In genomic region chr7:84912993-84913635, GRCh38 we compare ENCODE assay signal across 1 cellular context.
TF ChIP-seq lines count a peak whose summit lies in the region.

No MANE protein-coding gene starts in this region.

TF ChIP-seq in K562, 482 proteins besides CTCF, POLR2A, EP300 and RAD21 (continued from another document and continues in another):
- TF ChIP-seq RNF219 (CRISPR knock-in tag; IDR thresholded peaks at IDR 0.05) (0 out of 2 replicates have a peak, but pooled peaks have one; percentile 57), EP400 (IDR thresholded peaks at IDR 0.05) (no peak), OTX1 (CRISPR knock-in tag; IDR thresholded peaks at IDR 0.05) (no peak), TEAD4 (IDR thresholded peaks at IDR 0.05; ENCODE audit: low read length) (peak; percentile 81), TEAD4 (CRISPR knock-in tag; IDR thresholded peaks at IDR 0.05; ENCODE audit: borderline replicate concordance) (no peak), ZNF444 (CRISPR knock-in tag; IDR thresholded peaks at IDR 0.05) (peak; percentile 74), NCOR1 (IDR thresholded peaks at IDR 0.05) (peak; percentile 65), ZNF583 (CRISPR knock-in tag; IDR thresholded peaks at IDR 0.05) (peak; percentile 92), EHMT2 (IDR thresholded peaks at IDR 0.05) (no peak), STAG1 (CRISPR knock-in tag; IDR thresholded peaks at IDR 0.05; ENCODE audit: borderline replicate concordance) (no peak), PCBP2 (IDR thresholded peaks at IDR 0.05; ENCODE audit: low read depth, low read length, poor library complexity, severe bottlenecking) (no peak), MECOM (CRISPR knock-in tag; IDR thresholded peaks at IDR 0.05) (peak; percentile 94), TFAP4 (CRISPR knock-in tag; IDR thresholded peaks at IDR 0.05; ENCODE audit: borderline replicate concordance) (no peak), NFXL1 (CRISPR knock-in tag; IDR thresholded peaks at IDR 0.05) (peak; percentile 81), ZNF133 (CRISPR knock-in tag; IDR thresholded peaks at IDR 0.05) (no peak), POLR2G (IDR thresholded peaks at IDR 0.05; ENCODE audit: low read depth, low read length) (no peak), TSC22D4 (tag; IDR thresholded peaks at IDR 0.05) (no peak), ZNF518B (CRISPR knock-in tag; IDR thresholded peaks at IDR 0.05) (no peak), CTBP1 (IDR thresholded peaks at IDR 0.05; ENCODE audit: borderline replicate concordance) (0 out of 2 replicates have a peak, but pooled peaks have one; percentile 28), PRPF4 (IDR thresholded peaks at IDR 0.05; ENCODE audit: insufficient read depth, low read depth, low read length, poor library complexity, severe bottlenecking) (no peak), HDAC6 (IDR thresholded peaks at IDR 0.05; ENCODE audit: low read depth, low read length) (no peak), MLX (CRISPR knock-in tag; conservative IDR thresholded peaks at IDR 0.05) (no peak), ZHX1 (conservative IDR thresholded peaks at IDR 0.05; ENCODE audit: low read length) (no peak), ZNF239 (CRISPR knock-in tag; IDR thresholded peaks at IDR 0.05) (peak; percentile 77; the same call in 1 of the 2 replicates), SMARCA4 (IDR thresholded peaks at IDR 0.05) (peak; percentile 41), BRD9 (IDR thresholded peaks at IDR 0.05; ENCODE audit: low read depth, partially characterized antibody) (no peak), FOXP4 (CRISPR knock-in tag; IDR thresholded peaks at IDR 0.05; ENCODE audit: borderline replicate concordance) (no peak), SPI1 (IDR thresholded peaks at IDR 0.05; ENCODE audit: borderline replicate concordance, low read depth, low read length) (no peak), ARID2 (IDR thresholded peaks at IDR 0.05) (no peak), DDX20 (tag; IDR thresholded peaks at IDR 0.05; ENCODE audit: low read depth) (peak; percentile 89), TBP (optimal IDR thresholded peaks at IDR 0.05; ENCODE audit: low read depth, low read length) (no peak), ZNF217 (CRISPR knock-in tag; IDR thresholded peaks at IDR 0.05) (no peak), HLTF (IDR thresholded peaks at IDR 0.05) (no peak)
- TF ChIP-seq, protein P1, sequence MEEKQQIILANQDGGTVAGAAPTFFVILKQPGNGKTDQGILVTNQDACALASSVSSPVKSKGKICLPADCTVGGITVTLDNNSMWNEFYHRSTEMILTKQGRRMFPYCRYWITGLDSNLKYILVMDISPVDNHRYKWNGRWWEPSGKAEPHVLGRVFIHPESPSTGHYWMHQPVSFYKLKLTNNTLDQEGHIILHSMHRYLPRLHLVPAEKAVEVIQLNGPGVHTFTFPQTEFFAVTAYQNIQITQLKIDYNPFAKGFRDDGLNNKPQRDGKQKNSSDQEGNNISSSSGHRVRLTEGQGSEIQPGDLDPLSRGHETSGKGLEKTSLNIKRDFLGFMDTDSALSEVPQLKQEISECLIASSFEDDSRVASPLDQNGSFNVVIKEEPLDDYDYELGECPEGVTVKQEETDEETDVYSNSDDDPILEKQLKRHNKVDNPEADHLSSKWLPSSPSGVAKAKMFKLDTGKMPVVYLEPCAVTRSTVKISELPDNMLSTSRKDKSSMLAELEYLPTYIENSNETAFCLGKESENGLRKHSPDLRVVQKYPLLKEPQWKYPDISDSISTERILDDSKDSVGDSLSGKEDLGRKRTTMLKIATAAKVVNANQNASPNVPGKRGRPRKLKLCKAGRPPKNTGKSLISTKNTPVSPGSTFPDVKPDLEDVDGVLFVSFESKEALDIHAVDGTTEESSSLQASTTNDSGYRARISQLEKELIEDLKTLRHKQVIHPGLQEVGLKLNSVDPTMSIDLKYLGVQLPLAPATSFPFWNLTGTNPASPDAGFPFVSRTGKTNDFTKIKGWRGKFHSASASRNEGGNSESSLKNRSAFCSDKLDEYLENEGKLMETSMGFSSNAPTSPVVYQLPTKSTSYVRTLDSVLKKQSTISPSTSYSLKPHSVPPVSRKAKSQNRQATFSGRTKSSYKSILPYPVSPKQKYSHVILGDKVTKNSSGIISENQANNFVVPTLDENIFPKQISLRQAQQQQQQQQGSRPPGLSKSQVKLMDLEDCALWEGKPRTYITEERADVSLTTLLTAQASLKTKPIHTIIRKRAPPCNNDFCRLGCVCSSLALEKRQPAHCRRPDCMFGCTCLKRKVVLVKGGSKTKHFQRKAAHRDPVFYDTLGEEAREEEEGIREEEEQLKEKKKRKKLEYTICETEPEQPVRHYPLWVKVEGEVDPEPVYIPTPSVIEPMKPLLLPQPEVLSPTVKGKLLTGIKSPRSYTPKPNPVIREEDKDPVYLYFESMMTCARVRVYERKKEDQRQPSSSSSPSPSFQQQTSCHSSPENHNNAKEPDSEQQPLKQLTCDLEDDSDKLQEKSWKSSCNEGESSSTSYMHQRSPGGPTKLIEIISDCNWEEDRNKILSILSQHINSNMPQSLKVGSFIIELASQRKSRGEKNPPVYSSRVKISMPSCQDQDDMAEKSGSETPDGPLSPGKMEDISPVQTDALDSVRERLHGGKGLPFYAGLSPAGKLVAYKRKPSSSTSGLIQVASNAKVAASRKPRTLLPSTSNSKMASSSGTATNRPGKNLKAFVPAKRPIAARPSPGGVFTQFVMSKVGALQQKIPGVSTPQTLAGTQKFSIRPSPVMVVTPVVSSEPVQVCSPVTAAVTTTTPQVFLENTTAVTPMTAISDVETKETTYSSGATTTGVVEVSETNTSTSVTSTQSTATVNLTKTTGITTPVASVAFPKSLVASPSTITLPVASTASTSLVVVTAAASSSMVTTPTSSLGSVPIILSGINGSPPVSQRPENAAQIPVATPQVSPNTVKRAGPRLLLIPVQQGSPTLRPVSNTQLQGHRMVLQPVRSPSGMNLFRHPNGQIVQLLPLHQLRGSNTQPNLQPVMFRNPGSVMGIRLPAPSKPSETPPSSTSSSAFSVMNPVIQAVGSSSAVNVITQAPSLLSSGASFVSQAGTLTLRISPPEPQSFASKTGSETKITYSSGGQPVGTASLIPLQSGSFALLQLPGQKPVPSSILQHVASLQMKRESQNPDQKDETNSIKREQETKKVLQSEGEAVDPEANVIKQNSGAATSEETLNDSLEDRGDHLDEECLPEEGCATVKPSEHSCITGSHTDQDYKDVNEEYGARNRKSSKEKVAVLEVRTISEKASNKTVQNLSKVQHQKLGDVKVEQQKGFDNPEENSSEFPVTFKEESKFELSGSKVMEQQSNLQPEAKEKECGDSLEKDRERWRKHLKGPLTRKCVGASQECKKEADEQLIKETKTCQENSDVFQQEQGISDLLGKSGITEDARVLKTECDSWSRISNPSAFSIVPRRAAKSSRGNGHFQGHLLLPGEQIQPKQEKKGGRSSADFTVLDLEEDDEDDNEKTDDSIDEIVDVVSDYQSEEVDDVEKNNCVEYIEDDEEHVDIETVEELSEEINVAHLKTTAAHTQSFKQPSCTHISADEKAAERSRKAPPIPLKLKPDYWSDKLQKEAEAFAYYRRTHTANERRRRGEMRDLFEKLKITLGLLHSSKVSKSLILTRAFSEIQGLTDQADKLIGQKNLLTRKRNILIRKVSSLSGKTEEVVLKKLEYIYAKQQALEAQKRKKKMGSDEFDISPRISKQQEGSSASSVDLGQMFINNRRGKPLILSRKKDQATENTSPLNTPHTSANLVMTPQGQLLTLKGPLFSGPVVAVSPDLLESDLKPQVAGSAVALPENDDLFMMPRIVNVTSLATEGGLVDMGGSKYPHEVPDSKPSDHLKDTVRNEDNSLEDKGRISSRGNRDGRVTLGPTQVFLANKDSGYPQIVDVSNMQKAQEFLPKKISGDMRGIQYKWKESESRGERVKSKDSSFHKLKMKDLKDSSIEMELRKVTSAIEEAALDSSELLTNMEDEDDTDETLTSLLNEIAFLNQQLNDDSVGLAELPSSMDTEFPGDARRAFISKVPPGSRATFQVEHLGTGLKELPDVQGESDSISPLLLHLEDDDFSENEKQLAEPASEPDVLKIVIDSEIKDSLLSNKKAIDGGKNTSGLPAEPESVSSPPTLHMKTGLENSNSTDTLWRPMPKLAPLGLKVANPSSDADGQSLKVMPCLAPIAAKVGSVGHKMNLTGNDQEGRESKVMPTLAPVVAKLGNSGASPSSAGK (IDR thresholded peaks at IDR 0.05), result 0 out of 2 replicates have a peak, but pooled peaks have one; percentile 19
- TF ChIP-seq, protein P2, sequence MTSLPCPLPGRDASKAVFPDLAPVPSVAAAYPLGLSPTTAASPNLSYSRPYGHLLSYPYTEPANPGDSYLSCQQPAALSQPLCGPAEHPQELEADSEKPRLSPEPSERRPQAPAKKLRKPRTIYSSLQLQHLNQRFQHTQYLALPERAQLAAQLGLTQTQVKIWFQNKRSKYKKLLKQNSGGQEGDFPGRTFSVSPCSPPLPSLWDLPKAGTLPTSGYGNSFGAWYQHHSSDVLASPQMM (CRISPR knock-in tag; IDR thresholded peaks at IDR 0.05), result no peak
